Comparison of ENCODE assay signal across 17 cellular contexts in genomic region chr1:201918343-201918742, GRCh38. TPM values are rescaled to one million over a fixed set of nuclear protein-coding genes. Genes with fewer than 3 reads are reported as not detected.
A peak's percentile ranks its signal among the peaks of the same experiment; 100 is the strongest.
DNase-seq lines count a peak whose midpoint lies in the region; ATAC-seq and TF ChIP-seq lines count a peak whose summit lies in the region.
"Had no signal": no experiment of that assay in that cellular context is flagged by ENCODE, and none has a peak within 500 bp of the region (broad histone marks: within the 10 kb centered on the region; RNA-seq: fewer than 3 reads in every experiment).

No MANE protein-coding gene starts in this region.

- peaks cover 26% of the 10 kb centered on the region for H3K4me1 Mint-ChIP-seq in Calu3 (ENCODE audit: low read depth, unreplicated experiment)

- CTCF ChIA-PET in Calu3 (lab: Charles Lee), result interaction anchor here (1.2 kb wide), 1 partner anchor 23 kb away, joined by 3 read pairs; no protein-coding TSS in a partner anchor

- H3K9me3 Mint-ChIP-seq in Calu3 (ENCODE audit: low read depth, unreplicated experiment), result no peaks in the 10 kb centered on the region
- H3K9me3 Mint-ChIP-seq: activated CD8-positive, alpha-beta T cell treated with anti-CD3 and anti-CD28 coated beads for 36 hours; activated T-helper 1 cell treated with anti-CD3 and anti-CD28 coated beads, Interleukin-12 subunit alpha, Interleukin-12 subunit beta, Interleukin-2, Interleukin-4 antibody, amounts not matched to agents 30 ng/mL and 10 ng/mL and 1 ng/mL, durations not matched to agents 14 hours and 24 hours and 36 hours had no signal

- H3K27ac ChIP-seq in angular gyrus (ENCODE audit: low read depth, low read length) (peak overlapping the region; percentile 10), mucosa of rectum (ENCODE audit: low read depth in 2 of 2, low read length in 2 of 2) (peak overlapping the region; percentile 66 to 83), smooth muscle cell (ENCODE audit: low read depth) (peak overlapping the region; percentile 78)

- H3K36me3 ChIP-seq in mucosa of rectum (ENCODE audit: control insufficient read depth in 2 of 2, insufficient read depth in 2 of 2, low read length in 2 of 2), result no peaks in the 10 kb centered on the region
- H3K36me3 ChIP-seq in smooth muscle cell (ENCODE audit: low read depth), result no peaks in the 10 kb centered on the region
- H3K36me3 ChIP-seq: pancreas had no signal

- intact Hi-C loops in Calu3 (cut with micrococcal nuclease; ENCODE audit: unreplicated experiment), result no loop called here

- H3K9ac ChIP-seq in mucosa of rectum (ENCODE audit: low read depth in 1 of 2, low read length in 2 of 2) (no peak overlapping the region), smooth muscle cell (ENCODE audit: low read depth) (no peak overlapping the region)

- H2AFZ ChIP-seq in smooth muscle cell (ENCODE audit: low read depth), result no peak overlapping the region

- no peaks in the 10 kb centered on the region for H3K9me3 ChIP-seq in mucosa of rectum (ENCODE audit: control insufficient read depth in 2 of 2, low read length in 2 of 2)
- no peaks in the 10 kb centered on the region for H3K9me3 ChIP-seq in smooth muscle cell (replicated peaks; ENCODE audit: low read depth)
- H3K9me3 ChIP-seq: pancreas had no signal

- no peaks in the 10 kb centered on the region for H4K20me1 ChIP-seq in smooth muscle cell (ENCODE audit: low read depth)

- DNase-seq in Calu3, result no peak
- no peak for DNase-seq in smooth muscle cell (lab: John Stamatoyannopoulos, UW; ENCODE audit: unreplicated experiment)
- no peak for DNase-seq in activated naive CD4-positive, alpha-beta T cell treated with anti-CD3 and anti-CD28 coated beads, Interleukin-2, amount 50 U/mL, for 16 hours
- DNase-seq in nucleus accumbens (lab: John Stamatoyannopoulos, UW), result no peak
- DNase-seq in NCI-H1436 treated with DMSO at 0.1 percent for 48 hours (lab: John Stamatoyannopoulos, UW), result no peak
- DNase-seq: activated CD8-positive, alpha-beta T cell treated with anti-CD3 and anti-CD28 coated beads for 36 hours; DMS 273 treated with DMSO at 0.1 percent for 48 hours; mesendoderm; NCI-H1694 treated with DMSO at 0.1 percent for 48 hours; pancreas had no signal

- peaks cover 16% of the 10 kb centered on the region for H3F3A ChIP-seq in smooth muscle cell (ENCODE audit: low read depth)

- no peak overlapping the region for H3K4me3 ChIP-seq in mucosa of rectum (ENCODE audit: low read length in 2 of 2)
- no peak overlapping the region for H3K4me3 ChIP-seq in smooth muscle cell
- H3K4me3 ChIP-seq: pancreas had no signal

- peaks cover 22% of the 10 kb centered on the region for H3K27me3 Mint-ChIP-seq in Calu3 (ENCODE audit: unreplicated experiment)

- H3K4me1 ChIP-seq in mucosa of rectum (ENCODE audit: control insufficient read depth in 2 of 2, insufficient read depth in 2 of 2, low read length in 2 of 2) (peaks cover 6 to 13% of the 10 kb centered on the region in 2 donors), smooth muscle cell (ENCODE audit: low read depth) (no peaks in the 10 kb centered on the region)
- H3K4me1 ChIP-seq: pancreas had no signal

- no peak for TF ChIP-seq CTCF in Calu3 (IDR thresholded peaks at IDR 0.05; ENCODE audit: unreplicated experiment)
- no peak for TF ChIP-seq CTCF in smooth muscle cell (IDR thresholded peaks at IDR 0.05; ENCODE audit: borderline replicate concordance, insufficient read depth, poor library complexity, severe bottlenecking)

- H3K27ac Mint-ChIP-seq in Calu3 (ENCODE audit: unreplicated experiment), result peak overlapping the region; percentile 23
- H3K27ac Mint-ChIP-seq: activated CD8-positive, alpha-beta T cell treated with anti-CD3 and anti-CD28 coated beads for 36 hours; activated T-helper 1 cell treated with anti-CD3 and anti-CD28 coated beads, Interleukin-12 subunit alpha, Interleukin-12 subunit beta, Interleukin-2, Interleukin-4 antibody, amounts not matched to agents 30 ng/mL and 10 ng/mL and 1 ng/mL, durations not matched to agents 14 hours and 24 hours and 36 hours; dendritic cell treated with granulocyte-macrophage colony-stimulating factor and Interleukin-4, amounts not matched to agents 40 ng/mL and 50 ng/mL, for 4 days had no signal

- no peak overlapping the region for H3K4me3 Mint-ChIP-seq in Calu3 (ENCODE audit: low read depth, unreplicated experiment)
- H3K4me3 Mint-ChIP-seq: activated CD8-positive, alpha-beta T cell treated with anti-CD3 and anti-CD28 coated beads for 36 hours; activated T-helper 1 cell treated with anti-CD3 and anti-CD28 coated beads, Interleukin-12 subunit alpha, Interleukin-12 subunit beta, Interleukin-2, Interleukin-4 antibody, amounts not matched to agents 30 ng/mL and 10 ng/mL and 1 ng/mL, durations not matched to agents 14 hours and 24 hours and 36 hours; dendritic cell treated with granulocyte-macrophage colony-stimulating factor and Interleukin-4, amounts not matched to agents 40 ng/mL and 50 ng/mL, for 4 days had no signal

- 86% methylated on average over 5 of the region's 5 CpGs for WGBS in smooth muscle cell (ENCODE audit: low lambda C conversion rate)

- BruUV-seq in Calu3 (replicated peaks; lab: Mats Ljungman, UMichigan), result no TSS peak

- H3K4me2 ChIP-seq in smooth muscle cell, result peak overlapping the region; percentile 67

- H3K79me2 ChIP-seq in smooth muscle cell (ENCODE audit: low read depth), result no peaks in the 10 kb centered on the region

- ATAC-seq in GM18909 (IDR thresholded peaks at IDR 0.05; ENCODE audit: poor library complexity, unreplicated experiment), result no peak
- ATAC-seq: activated CD8-positive, alpha-beta T cell treated with anti-CD3 and anti-CD28 coated beads for 36 hours had no signal

- H3K27me3 ChIP-seq in mucosa of rectum (ENCODE audit: control insufficient read depth in 2 of 2, insufficient read depth in 2 of 2, low read length in 2 of 2) (peaks cover 0 to 6% of the 10 kb centered on the region in 2 donors), smooth muscle cell (ENCODE audit: low read depth) (no peaks in the 10 kb centered on the region)
- H3K27me3 ChIP-seq: pancreas had no signal

- H3K36me3 Mint-ChIP-seq in Calu3 (ENCODE audit: insufficient read depth, unreplicated experiment), result no peaks in the 10 kb centered on the region

RNA-seq across cellular contexts. Expression of gene LMOD1, which starts 28.0 kb away (rescaled TPM):
- not detected in 2 replicates for total RNA-seq in Calu3 (2022)
- 4.0 and 6.5 TPM in 2 replicates for total RNA-seq in smooth muscle cell
- polyA plus RNA-seq in smooth muscle cell, result 5.6 and 6.2 TPM in 2 replicates
- total RNA-seq: activated CD8-positive, alpha-beta T cell treated with anti-CD3 and anti-CD28 coated beads for 36 hours; activated T-helper 1 cell treated with anti-CD3 and anti-CD28 coated beads, Interleukin-12 subunit alpha, Interleukin-12 subunit beta, Interleukin-2, Interleukin-4 antibody, amounts not matched to agents 30 ng/mL and 10 ng/mL and 1 ng/mL, durations not matched to agents 14 hours and 24 hours and 36 hours; NCI-H460; OCI-LY7 had no signal

RNA-seq across cellular contexts. Expression of gene SHISA4, which starts 29.6 kb away (rescaled TPM):
- total RNA-seq in Calu3 (2022), result 9.9 and 13.7 TPM in 2 replicates
- total RNA-seq in smooth muscle cell, result 23.1 and 30.1 TPM in 2 replicates
- polyA plus RNA-seq in smooth muscle cell, result 64.4 and 73.5 TPM in 2 replicates
- total RNA-seq: OCI-LY7 had no signal

RNA-seq across cellular contexts. Expression of gene TIMM17A, which starts 37.0 kb away (rescaled TPM):
- 78.5 and 85.3 TPM in 2 replicates for total RNA-seq in Calu3 (2022)
- total RNA-seq in smooth muscle cell, result 78.6 and 99.3 TPM in 2 replicates
- polyA plus RNA-seq in smooth muscle cell, result 102 and 117 TPM in 2 replicates

Comparison
In these comparisons a context has a peak if more than half of its experiments do, and no peak if none do; other contexts are left out.
1. H3K27ac ChIP-seq: peak in every context shown above with its lines; median percentile 78 in smooth muscle cell; 74 in mucosa of rectum; 10 in angular gyrus.